8 cellular contexts compared by ENCODE assay signal in the genomic region with DNA sequence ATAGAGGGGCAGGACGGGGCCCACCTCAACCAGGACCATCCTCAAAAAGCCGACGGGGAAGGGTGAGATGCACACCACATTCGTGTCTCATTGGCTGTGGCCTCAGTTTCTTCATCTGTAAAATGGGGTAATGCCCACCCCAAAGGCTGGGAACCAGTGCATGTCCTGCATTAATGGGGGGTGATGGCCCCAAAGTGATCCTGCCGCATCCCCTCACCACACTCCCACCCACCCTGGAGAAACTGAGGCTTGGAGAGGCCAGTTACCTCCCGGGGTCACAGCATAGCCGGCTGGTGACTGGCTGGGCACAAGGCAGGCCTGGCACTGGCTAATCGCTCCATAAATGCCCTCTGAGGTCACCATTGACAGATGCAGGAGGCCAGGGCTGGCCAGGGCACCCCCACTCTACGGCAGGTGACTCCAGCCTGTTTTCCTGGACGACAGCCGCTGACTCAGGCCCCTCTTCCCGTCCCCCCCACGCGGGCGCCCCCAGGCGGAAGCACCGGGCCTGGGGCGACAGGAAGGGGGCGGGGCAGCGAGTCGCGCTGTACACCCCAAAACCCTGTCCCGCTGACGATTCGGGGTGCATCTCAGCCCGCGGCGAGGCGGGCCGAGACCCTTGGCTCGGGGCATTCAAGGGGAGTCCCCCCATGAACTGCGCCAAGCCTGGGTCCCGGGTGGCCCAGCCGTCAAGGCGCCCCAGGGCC. TPM values are rescaled to one million over a fixed set of nuclear protein-coding genes. Genes with fewer than 3 reads are reported as not detected.
DNase-seq lines count a peak whose midpoint lies in the region; ATAC-seq and TF ChIP-seq lines count a peak whose summit lies in the region.

No MANE protein-coding gene starts in this region.

- H3K9me3 ChIP-seq in ES-I3 (ENCODE audit: control insufficient read depth, insufficient read depth, low read length) = no peaks in the 10 kb centered on the region
- H3K9me3 ChIP-seq in breast epithelium = no peaks in the 10 kb centered on the region

- H3K4me3 ChIP-seq in breast epithelium = peak overlapping the region; percentile 83 to 97 (median 94)

- H3K27me3 ChIP-seq in breast epithelium = no peaks in the 10 kb centered on the region
- no peaks in the 10 kb centered on the region for H3K27me3 ChIP-seq in layer of hippocampus (ENCODE audit: control insufficient read depth, insufficient read depth, low read length)

- peaks cover 6% of the 10 kb centered on the region; the same call in 1 of the 2 replicates for H3K4me1 ChIP-seq in ES-I3 (ENCODE audit: insufficient read depth, low read length)
- peaks cover 27 to 39% of the 10 kb centered on the region in 2 donors for H3K4me1 ChIP-seq in breast epithelium

- peak overlapping the region; percentile 99 for H3K27ac ChIP-seq in breast epithelium
- peak overlapping the region; percentile 97 for H3K27ac ChIP-seq in layer of hippocampus (ENCODE audit: low read depth, low read length)

- no peak for TF ChIP-seq POLR2A in breast epithelium (IDR thresholded peaks at IDR 0.05)

- H3K36me3 ChIP-seq in ES-I3 (ENCODE audit: insufficient read depth, low read length) = peaks cover 4% of the 10 kb centered on the region; the same call in 1 of the 2 replicates
- H3K36me3 ChIP-seq in breast epithelium = no peaks in the 10 kb centered on the region

- H3K9ac ChIP-seq in ES-I3 (ENCODE audit: low read depth, low read length) = peak overlapping the region; percentile 50

- intact Hi-C loops in breast epithelium (cut with DNase I; ENCODE audit: low total_unique reads) = loop anchor here (5.0 kb wide), 1 partner anchor 1534 kb away; a partner anchor contains a TSS

- peak; percentile 1 for ATAC-seq in HG03135 (IDR thresholded peaks at IDR 0.05; ENCODE audit: unreplicated experiment)
- no peak for ATAC-seq in HG02938 (IDR thresholded peaks at IDR 0.05; ENCODE audit: unreplicated experiment)

- DNase-seq in T-helper 9 cell = peak; percentile 76
- no peak for DNase-seq in breast epithelium (ENCODE audit: low spot score in 2 of 2)
- DNase-seq in stimulated activated CD4-positive, alpha-beta T cell treated with anti-CD3 and anti-CD28 coated beads, Interleukin-4, amount 100 ng/mL, for 24 hours = peak; percentile 59
- no peak for DNase-seq in GM19240 (ENCODE audit: insufficient read length, low spot score)

- TF ChIP-seq CTCF in breast epithelium (IDR thresholded peaks at IDR 0.05) = no peak

RNA-seq across cellular contexts. Expression of a gene that starts 0.5 kb away (rescaled TPM):
- 10 to 100 TPM; 13.8 to 28.5 (median 22.4) TPM for total RNA-seq in breast epithelium

RNA-seq across cellular contexts. Expression of a gene that starts 6.3 kb away (rescaled TPM):
- 10 to 100 TPM; 47.6 to 64.9 (median 61.3) TPM for total RNA-seq in breast epithelium

RNA-seq across cellular contexts. Expression of a gene that starts 10.1 kb away (rescaled TPM):
- 1 to 10 TPM in 1 of 3 donors, under 1 TPM in 1, not detected in 1; 0.98 to 4.8 TPM for total RNA-seq in breast epithelium

RNA-seq across cellular contexts. Expression of a gene that starts 21.2 kb away (rescaled TPM):
- total RNA-seq in breast epithelium = 100 to 1,000 TPM; 458 to 758 (median 656) TPM

RNA-seq across cellular contexts. Expression of a gene that starts 27.4 kb away (rescaled TPM):
- 10 to 100 TPM; 43.9 to 60.6 (median 53.1) TPM for total RNA-seq in breast epithelium

Comparison
In these comparisons a context has a peak if more than half of its experiments do, and no peak if none do; other contexts are left out.
1. DNase-seq: peak in T-helper 9 cell (single experiment) and stimulated activated CD4-positive, alpha-beta T cell treated with anti-CD3 and anti-CD28 coated beads, Interleukin-4, amount 100 ng/mL, for 24 hours (single experiment); none in breast epithelium (0 of 2) and GM19240 (single experiment).